9 cellular contexts compared by ENCODE assay signal in the genomic region with DNA sequence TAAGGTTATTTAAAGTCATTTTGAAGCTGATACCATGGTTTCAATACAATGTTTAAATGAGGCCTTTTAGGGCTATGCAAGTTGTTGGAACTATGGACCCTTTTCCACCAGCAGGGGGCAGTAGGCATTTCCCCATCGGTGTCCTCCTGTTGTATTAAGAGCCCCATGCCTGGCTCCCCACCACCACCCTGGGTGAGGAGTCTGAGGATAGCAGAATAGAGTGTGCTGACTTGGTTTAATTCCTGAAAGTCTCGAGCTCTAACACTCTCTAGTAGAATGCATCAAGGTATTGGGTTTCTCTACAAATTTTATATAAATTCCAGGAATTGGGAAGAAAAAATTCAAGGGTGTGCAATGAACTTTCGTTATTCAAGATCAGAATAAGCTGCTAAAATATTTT.
DNase-seq lines count a peak whose midpoint lies in the region; ATAC-seq and TF ChIP-seq lines count a peak whose summit lies in the region.
"Had no signal": no experiment of that assay in that cellular context is flagged by ENCODE, and none has a peak within 500 bp of the region (broad histone marks: within the 10 kb centered on the region; RNA-seq: fewer than 3 reads in every experiment).

No MANE protein-coding gene starts in this region.

- no peaks in the 10 kb centered on the region for H4K20me1 ChIP-seq in OCI-LY1 (ENCODE audit: insufficient read depth, low read length)

- H3K79me2 ChIP-seq in OCI-LY1 (ENCODE audit: insufficient read depth, low read length), result no peaks in the 10 kb centered on the region

- H2AFZ ChIP-seq in OCI-LY1 (ENCODE audit: low read length), result no peak overlapping the region

- H3K9me2 ChIP-seq in OCI-LY1 (ENCODE audit: low read depth, low read length), result no peaks in the 10 kb centered on the region

- H3K36me3 Mint-ChIP-seq in activated T-helper 17 cell treated with anti-CD3 and anti-CD28 coated beads, Interleukin-2, amount 50 U/mL, for 72 hours (ENCODE audit: low read depth), result no peaks in the 10 kb centered on the region

- TF ChIP-seq CTCF in OCI-LY1 (IDR thresholded peaks at IDR 0.05; ENCODE audit: low read length), result peak; percentile 79

- H3K9me3 Mint-ChIP-seq in activated T-helper 17 cell treated with anti-CD3 and anti-CD28 coated beads, Interleukin-2, amount 50 U/mL, for 72 hours, result no peaks in the 10 kb centered on the region

- no peak overlapping the region for H3K4me2 ChIP-seq in OCI-LY1 (ENCODE audit: low read length)

- H3K4me1 Mint-ChIP-seq in activated T-helper 17 cell treated with anti-CD3 and anti-CD28 coated beads, Interleukin-2, amount 50 U/mL, for 72 hours, result no peaks in the 10 kb centered on the region

- peaks cover 13% of the 10 kb centered on the region for H3K27me3 Mint-ChIP-seq in activated T-helper 17 cell treated with anti-CD3 and anti-CD28 coated beads, Interleukin-2, amount 50 U/mL, for 72 hours

- no peak overlapping the region for H3K27ac ChIP-seq in OCI-LY1 (ENCODE audit: low read depth, low read length, poor library complexity, severe bottlenecking)
- H3K27ac ChIP-seq: SK-N-MC had no signal

- ATAC-seq in GM18909 (IDR thresholded peaks at IDR 0.05; ENCODE audit: poor library complexity, unreplicated experiment) (peak; percentile 96), HG03097 (IDR thresholded peaks at IDR 0.05; ENCODE audit: low FRiP score, unreplicated experiment) (peak; percentile 57), HG03457 (IDR thresholded peaks at IDR 0.05; ENCODE audit: unreplicated experiment) (no peak)
- ATAC-seq in activated T-helper 17 cell treated with anti-CD3 and anti-CD28 coated beads, Interleukin-2, amount 50 U/mL, for 72 hours (replicated peaks), result peak; percentile 78

- H3F3A ChIP-seq in OCI-LY1 (ENCODE audit: insufficient read depth, low read length), result no peaks in the 10 kb centered on the region

- DNase-seq in CD1c-positive myeloid dendritic cell (ENCODE audit: extremely low spot score) (peak; percentile 53), globus pallidus (ENCODE audit: low spot score) (peak; percentile 83), posterior cingulate gyrus (peak; percentile 58 to 96 (median 84))

- no peaks in the 10 kb centered on the region for H3K4me1 ChIP-seq in OCI-LY1 (ENCODE audit: insufficient read depth, low read length, severe bottlenecking)

- intact Hi-C loops in posterior cingulate gyrus (cut with DNase I), result loop anchor here (2.0 kb wide), 1 partner anchor 234 kb away; a partner anchor contains a TSS

- H3K4me3 ChIP-seq in OCI-LY1 (ENCODE audit: low read depth, low read length, poor library complexity, severe bottlenecking), result no peak overlapping the region
- H3K4me3 ChIP-seq: SK-N-MC had no signal

- no peak overlapping the region for H3K27ac Mint-ChIP-seq in activated T-helper 17 cell treated with anti-CD3 and anti-CD28 coated beads, Interleukin-2, amount 50 U/mL, for 72 hours

- no peak overlapping the region for H3K9ac ChIP-seq in OCI-LY1 (ENCODE audit: low read length)

- no peaks in the 10 kb centered on the region for H3K9me3 ChIP-seq in OCI-LY1 (ENCODE audit: low read length)

- H3K27me3 ChIP-seq in OCI-LY1 (ENCODE audit: insufficient read depth, low read length), result no peaks in the 10 kb centered on the region

- no peaks in the 10 kb centered on the region for H3K36me3 ChIP-seq in OCI-LY1 (ENCODE audit: insufficient read depth, low read length)

- no peak overlapping the region for H3K4me3 Mint-ChIP-seq in activated T-helper 17 cell treated with anti-CD3 and anti-CD28 coated beads, Interleukin-2, amount 50 U/mL, for 72 hours
